ENCODE assay signal across 8 cellular contexts in the genomic region with DNA sequence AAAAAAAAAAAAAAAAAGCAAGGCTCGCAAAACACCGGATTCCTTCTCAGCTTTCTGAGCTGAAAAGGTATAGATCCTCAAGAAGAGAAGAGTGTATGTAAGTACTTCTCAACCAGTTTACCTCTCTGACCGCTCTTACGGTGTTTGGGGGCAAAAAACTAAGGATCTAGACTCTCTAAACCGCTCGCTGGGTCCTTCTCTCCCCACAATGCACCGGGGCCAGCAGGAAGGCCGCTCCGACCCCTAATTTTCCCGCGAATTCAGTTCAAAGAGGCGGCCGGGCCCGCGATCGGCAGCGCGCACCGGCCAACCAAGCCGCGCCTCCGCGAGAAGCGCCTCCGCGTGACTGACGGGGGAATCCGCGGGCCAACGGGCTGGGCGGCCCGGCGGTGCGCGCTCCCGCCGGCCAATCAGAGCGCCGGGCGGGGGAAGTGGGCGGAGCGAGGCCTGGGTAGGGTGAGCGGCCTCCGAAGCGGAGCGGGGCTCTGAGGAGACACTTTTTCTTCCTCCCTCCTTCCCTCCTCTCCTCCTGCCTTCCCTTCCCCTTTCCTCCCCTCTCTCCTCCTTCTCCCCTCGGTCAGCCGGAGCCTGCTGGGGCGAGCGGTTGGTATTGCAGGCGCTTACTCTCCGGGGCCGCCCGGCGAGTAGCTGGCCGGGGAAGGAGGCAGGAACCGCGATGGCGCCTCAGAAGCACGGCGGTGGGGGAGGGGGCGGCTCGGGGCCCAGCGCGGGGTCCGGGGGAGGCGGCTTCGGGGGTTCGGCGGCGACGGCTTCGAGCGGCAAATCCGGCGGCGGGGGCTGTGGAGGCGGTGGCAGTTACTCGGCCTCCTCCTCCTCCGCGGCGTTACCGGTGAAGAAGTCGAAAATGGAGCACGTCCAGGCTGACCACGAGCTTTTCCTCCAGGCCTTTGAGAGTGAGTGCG.
A peak's percentile ranks its signal among the peaks of the same experiment; 100 is the strongest.
DNase-seq lines count a peak whose midpoint lies in the region; ATAC-seq, FAIRE-seq and TF ChIP-seq lines count a peak whose summit lies in the region.
"Not testable (repeated sequence)": the region's sequence is repeated elsewhere in the genome, so short reads cannot be mapped to it uniquely, and the experiment has no call there.

No MANE protein-coding gene starts in this region.

- H3K4me1 ChIP-seq in BE2C, colonic mucosa: not testable (repeated sequence)

- peaks cover 14% of the 10 kb centered on the region for H3K4me1 Mint-ChIP-seq in activated CD4-positive, alpha-beta T cell treated with anti-CD3 and anti-CD28 coated beads, Interleukin-2, amount 10 ng/mL, durations not matched to agents 24 days and 14 days

- peak overlapping the region; percentile 69 for H3K27ac ChIP-seq in colonic mucosa

- not testable (repeated sequence) for H3K36me3 ChIP-seq in BE2C, colonic mucosa

- H3K36me3 Mint-ChIP-seq in activated CD4-positive, alpha-beta T cell treated with anti-CD3 and anti-CD28 coated beads, Interleukin-2, amount 10 ng/mL, durations not matched to agents 24 days and 14 days (ENCODE audit: low read depth): peaks cover 22% of the 10 kb centered on the region

- H3K27me3 Mint-ChIP-seq in activated CD4-positive, alpha-beta T cell treated with anti-CD3 and anti-CD28 coated beads, Interleukin-2, amount 10 ng/mL, durations not matched to agents 24 days and 14 days: not testable (repeated sequence)

- H3K4me3 Mint-ChIP-seq in activated CD4-positive, alpha-beta T cell treated with anti-CD3 and anti-CD28 coated beads, Interleukin-2, amount 10 ng/mL, durations not matched to agents 24 days and 14 days: peak overlapping the region; percentile 99

- FAIRE-seq in GM19239 (lab: Jason Lieb, UNC): peak; percentile 89

- not testable (repeated sequence) for H3K9me3 ChIP-seq in BE2C, colonic mucosa

- not testable (repeated sequence) for TF ChIP-seq CTCF in BE2C (IDR thresholded peaks at IDR 0.05; ENCODE audit: low read depth, low read length); colonic mucosa (IDR thresholded peaks at IDR 0.05)

- H3K4me3 ChIP-seq in BE2C (ENCODE audit: low read depth, low read length) (peak overlapping the region; percentile 65), colonic mucosa (peak overlapping the region; percentile 79)

- H3K27me3 ChIP-seq in BE2C, colonic mucosa: not testable (repeated sequence)

- H3K9me3 Mint-ChIP-seq in activated CD4-positive, alpha-beta T cell treated with anti-CD3 and anti-CD28 coated beads, Interleukin-2, amount 10 ng/mL, durations not matched to agents 24 days and 14 days: not testable (repeated sequence)

- H3K27ac Mint-ChIP-seq in activated CD4-positive, alpha-beta T cell treated with anti-CD3 and anti-CD28 coated beads, Interleukin-2, amount 10 ng/mL, durations not matched to agents 24 days and 14 days: peak overlapping the region; percentile 96

- DNase-seq in BE2C (peak; percentile 78), NCI-H526 treated with DMSO at 0.1 percent for 48 hours (lab: John Stamatoyannopoulos, UW) (peak; percentile 81), colonic mucosa (peak; percentile 89), left lobe of liver (ENCODE audit: low spot score) (peak; percentile 82)
- not testable (repeated sequence) for DNase-seq in GM19239 (ENCODE audit: insufficient read length, low spot score)
- peak; percentile 94 for DNase-seq in activated CD4-positive, alpha-beta T cell treated with anti-CD3 and anti-CD28 coated beads, Interleukin-2, amount 10 ng/mL, durations not matched to agents 24 days and 14 days
- peak; percentile 53 to 78 (median 69) for DNase-seq in stimulated activated CD4-positive, alpha-beta T cell treated with anti-CD3 and anti-CD28 coated beads, Interleukin-1b, Interleukin-23, amount 100 ng/mL, for 24 hours (ENCODE audit: low read depth in 4 of 4, low spot score in 1 of 4)

- peak overlapping the region; percentile 66 to 90 for H3K9ac ChIP-seq in colonic mucosa (ENCODE audit: low read depth in 2 of 2, low read length in 2 of 2)

- ATAC-seq in HG03432 (IDR thresholded peaks at IDR 0.05; ENCODE audit: unreplicated experiment): peak; percentile 89
- ATAC-seq in left lobe of liver: peak; percentile 97

- intact Hi-C loops in activated CD4-positive, alpha-beta T cell treated with anti-CD3 and anti-CD28 coated beads, Interleukin-2, amount 10 ng/mL, durations not matched to agents 24 days and 14 days (cut with micrococcal nuclease): loop anchor here (5.0 kb wide), 1 partner anchor 91 kb away; a partner anchor contains a TSS
- intact Hi-C loops in colonic mucosa (cut with DNase I): not testable (repeated sequence)
